ENCODE assay signal across 13 cellular contexts in genomic region chr1:97791251-97791650, GRCh38.
DNase-seq lines count a peak whose midpoint lies in the region; ATAC-seq and TF ChIP-seq lines count a peak whose summit lies in the region.
"Had no signal": no experiment of that assay in that cellular context is flagged by ENCODE, and none has a peak within 500 bp of the region (broad histone marks: within the 10 kb centered on the region; RNA-seq: fewer than 3 reads in every experiment).

No MANE protein-coding gene starts in this region.

- no peak overlapping the region for H3K4me3 ChIP-seq in WERI-Rb-1 (ENCODE audit: low read depth, low read length)
- H3K4me3 ChIP-seq: upper lobe of right lung had no signal

- peak overlapping the region; percentile 29 for H3K4me3 Mint-ChIP-seq in activated CD4-positive, alpha-beta T cell treated with anti-CD3 and anti-CD28 coated beads, Interleukin-2, amount 10 ng/mL, durations not matched to agents 24 days and 14 days
- peak overlapping the region; percentile 4 for H3K4me3 Mint-ChIP-seq in natural killer cell treated with Interleukin-12 subunit alpha and Interleukin-12 subunit beta and Interleukin-15 and Interleukin-18, amount 100 ng/mL, for 72 hours
- H3K4me3 Mint-ChIP-seq in glutamatergic neuron (ENCODE audit: unreplicated experiment), result no peak overlapping the region

- no peak overlapping the region for H3K27ac ChIP-seq in WERI-Rb-1
- H3K27ac ChIP-seq: upper lobe of right lung had no signal

- H3K9me3 ChIP-seq in WERI-Rb-1 (ENCODE audit: severe bottlenecking), result no peaks in the 10 kb centered on the region
- H3K9me3 ChIP-seq: upper lobe of right lung had no signal

- no peaks in the 10 kb centered on the region for H3K36me3 ChIP-seq in WERI-Rb-1
- H3K36me3 ChIP-seq: upper lobe of right lung had no signal

- TF ChIP-seq CTCF in glutamatergic neuron (IDR thresholded peaks at IDR 0.05; ENCODE audit: partially characterized antibody, unreplicated experiment) (no peak), WERI-Rb-1 (IDR thresholded peaks at IDR 0.05; ENCODE audit: low read depth, low read length) (no peak)

- no peaks in the 10 kb centered on the region for H3K27me3 Mint-ChIP-seq in activated CD4-positive, alpha-beta T cell treated with anti-CD3 and anti-CD28 coated beads, Interleukin-2, amount 10 ng/mL, durations not matched to agents 24 days and 14 days
- H3K27me3 Mint-ChIP-seq in natural killer cell treated with Interleukin-12 subunit alpha and Interleukin-12 subunit beta and Interleukin-15 and Interleukin-18, amount 100 ng/mL, for 72 hours, result no peaks in the 10 kb centered on the region
- H3K27me3 Mint-ChIP-seq in glutamatergic neuron (ENCODE audit: unreplicated experiment), result no peaks in the 10 kb centered on the region

- intact Hi-C loops in activated CD4-positive, alpha-beta T cell treated with anti-CD3 and anti-CD28 coated beads, Interleukin-2, amount 10 ng/mL, durations not matched to agents 24 days and 14 days (cut with micrococcal nuclease), result loop anchor here (1.0 to 10.0 kb wide), 3 partner anchors 130 to 254 kb away; partner anchors contain the start of gene DPYD

- DNase-seq in activated CD4-positive, alpha-beta T cell treated with anti-CD3 and anti-CD28 coated beads, Interleukin-2, amount 10 ng/mL, durations not matched to agents 24 days and 14 days, result no peak
- no peak for DNase-seq in activated CD4-positive, alpha-beta T cell treated with anti-CD3 and anti-CD28 coated beads for 1 hour
- no peak for DNase-seq in natural killer cell treated with Interleukin-12 subunit alpha and Interleukin-12 subunit beta and Interleukin-15 and Interleukin-18, amount 100 ng/mL, for 72 hours (ENCODE audit: low spot score)
- no peak for DNase-seq in glutamatergic neuron
- no peak for DNase-seq in DMS153 (lab: John Stamatoyannopoulos, UW)
- DNase-seq in WERI-Rb-1, result no peak
- DNase-seq: amniotic stem cell; NCI-H187; PC-3; stimulated activated CD4-positive, alpha-beta T cell treated with anti-CD3 and anti-CD28 coated beads, Interleukin-4, amount 100 ng/mL, for 4 hours; upper lobe of right lung had no signal

- ATAC-seq in GM21576 (IDR thresholded peaks at IDR 0.05; ENCODE audit: unreplicated experiment) (peak; percentile 79), HG03354 (IDR thresholded peaks at IDR 0.05; ENCODE audit: poor library complexity, severe bottlenecking, unreplicated experiment) (peak; percentile 70)
- no peak for ATAC-seq in natural killer cell treated with Interleukin-12 subunit alpha and Interleukin-12 subunit beta and Interleukin-15 and Interleukin-18, amount 100 ng/mL, for 72 hours
- ATAC-seq: PC-3, upper lobe of right lung had no signal

- H3K9me3 Mint-ChIP-seq in activated CD4-positive, alpha-beta T cell treated with anti-CD3 and anti-CD28 coated beads, Interleukin-2, amount 10 ng/mL, durations not matched to agents 24 days and 14 days, result no peaks in the 10 kb centered on the region
- no peaks in the 10 kb centered on the region for H3K9me3 Mint-ChIP-seq in natural killer cell treated with Interleukin-12 subunit alpha and Interleukin-12 subunit beta and Interleukin-15 and Interleukin-18, amount 100 ng/mL, for 72 hours
- H3K9me3 Mint-ChIP-seq in glutamatergic neuron (ENCODE audit: unreplicated experiment), result no peaks in the 10 kb centered on the region

- peaks cover 5% of the 10 kb centered on the region for H3K36me3 Mint-ChIP-seq in activated CD4-positive, alpha-beta T cell treated with anti-CD3 and anti-CD28 coated beads, Interleukin-2, amount 10 ng/mL, durations not matched to agents 24 days and 14 days (ENCODE audit: low read depth)
- no peaks in the 10 kb centered on the region for H3K36me3 Mint-ChIP-seq in natural killer cell treated with Interleukin-12 subunit alpha and Interleukin-12 subunit beta and Interleukin-15 and Interleukin-18, amount 100 ng/mL, for 72 hours
- no peaks in the 10 kb centered on the region for H3K36me3 Mint-ChIP-seq in glutamatergic neuron (ENCODE audit: unreplicated experiment)

- H3K27ac Mint-ChIP-seq in activated CD4-positive, alpha-beta T cell treated with anti-CD3 and anti-CD28 coated beads, Interleukin-2, amount 10 ng/mL, durations not matched to agents 24 days and 14 days, result peak overlapping the region; percentile 1
- no peak overlapping the region for H3K27ac Mint-ChIP-seq in natural killer cell treated with Interleukin-12 subunit alpha and Interleukin-12 subunit beta and Interleukin-15 and Interleukin-18, amount 100 ng/mL, for 72 hours
- H3K27ac Mint-ChIP-seq in glutamatergic neuron (ENCODE audit: unreplicated experiment), result no peak overlapping the region

- peaks cover 17% of the 10 kb centered on the region for H3K4me1 Mint-ChIP-seq in activated CD4-positive, alpha-beta T cell treated with anti-CD3 and anti-CD28 coated beads, Interleukin-2, amount 10 ng/mL, durations not matched to agents 24 days and 14 days
- peaks cover 21 to 24% of the 10 kb centered on the region in 2 donors for H3K4me1 Mint-ChIP-seq in natural killer cell treated with Interleukin-12 subunit alpha and Interleukin-12 subunit beta and Interleukin-15 and Interleukin-18, amount 100 ng/mL, for 72 hours (ENCODE audit: low read depth in 2 of 2)
- no peaks in the 10 kb centered on the region for H3K4me1 Mint-ChIP-seq in glutamatergic neuron (ENCODE audit: low read depth, unreplicated experiment)

- H3K27me3 ChIP-seq in WERI-Rb-1 (ENCODE audit: insufficient read depth, low read depth, severe bottlenecking), result no peaks in the 10 kb centered on the region
- H3K27me3 ChIP-seq: upper lobe of right lung had no signal

Comparison
In these comparisons a context has a peak if more than half of its experiments do, and no peak if none do; other contexts are left out.
1. ATAC-seq: peak in GM21576 (single experiment) and HG03354 (single experiment); none in natural killer cell treated with Interleukin-12 subunit alpha and Interleukin-12 subunit beta and Interleukin-15 and Interleukin-18, amount 100 ng/mL, for 72 hours (0 of 2).